In the genomic region with DNA sequence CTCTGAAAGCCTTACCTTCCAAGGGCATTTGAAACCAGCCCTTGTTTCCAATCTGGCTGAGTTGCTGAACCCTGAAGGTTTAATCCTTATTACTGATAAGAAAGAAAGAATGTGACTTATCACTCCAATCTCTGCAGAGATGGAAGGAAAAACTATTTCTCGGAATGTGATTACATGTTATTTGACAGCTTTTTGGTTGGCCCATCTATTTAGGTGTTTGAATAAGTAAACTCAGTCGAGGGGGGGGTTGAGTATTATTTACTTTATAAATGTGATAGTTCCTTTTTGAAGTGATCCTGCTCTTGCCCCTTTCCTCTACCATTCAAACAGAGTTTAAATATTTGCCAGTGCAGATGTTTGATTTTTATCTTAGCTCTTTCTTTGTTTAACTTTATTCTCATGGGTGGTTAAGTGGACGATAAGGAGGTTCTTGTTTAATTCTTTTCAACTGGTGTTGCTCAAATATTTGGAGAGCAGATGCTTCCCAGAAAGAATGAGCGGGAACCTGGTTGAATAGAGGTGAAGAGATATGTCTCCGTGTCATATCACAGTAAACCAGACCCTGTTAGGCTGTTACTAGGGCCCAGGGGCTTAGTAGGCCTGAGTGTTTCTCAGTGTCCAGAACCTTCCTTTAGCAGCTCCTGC, we compare ENCODE assay signal across 16 cellular contexts.
DNase-seq lines count a peak whose midpoint lies in the region; ATAC-seq, FAIRE-seq and TF ChIP-seq lines count a peak whose summit lies in the region.
"Had no signal": no experiment of that assay in that cellular context is flagged by ENCODE, and none has a peak within 500 bp of the region (broad histone marks: within the 10 kb centered on the region; RNA-seq: fewer than 3 reads in every experiment).

No MANE protein-coding gene starts in this region.

- H3K27ac ChIP-seq in A549 (peak overlapping the region in 1 of 2 experiments; percentile 56; a peak in 1 of 6 replicates), HEK293 (ENCODE audit: extremely low read depth, low read depth, low read length) (peak overlapping the region; percentile 74), mesodermal cell (ENCODE audit: low read depth, low read length, severe bottlenecking) (peak overlapping the region; percentile 70)
- no peak overlapping the region for H3K27ac ChIP-seq in CD8-positive, alpha-beta memory T cell (ENCODE audit: low read depth, low read length)
- H3K27ac ChIP-seq: SJSA1 had no signal

- TF ChIP-seq POLR2A in A549 (IDR thresholded peaks at IDR 0.05; ENCODE audit: low read length): no peak

- H3K4me3 Mint-ChIP-seq in WTC11: no peak overlapping the region
- H3K4me3 Mint-ChIP-seq in CD8-positive, alpha-beta memory T cell: no peak overlapping the region
- H3K4me3 Mint-ChIP-seq: CD4-positive, alpha-beta T cell had no signal

- CTCF ChIA-PET in A549 (lab: Yijun Ruan, JAX) (interaction anchor here (0.6 kb wide), 1 partner anchor 250 kb away, joined by 3 read pairs; no protein-coding TSS in a partner anchor), HEK293 (lab: Yijun Ruan, JAX) (no interaction called here), WTC11 (lab: Charles Lee) (interaction anchor here (0.9 kb wide), 1 partner anchor 79 kb away, joined by 3 read pairs; no protein-coding TSS in a partner anchor)
- CTCF ChIA-PET in CD8-positive, alpha-beta memory T cell (lab: Charles Lee): no interaction called here

- no peak for TF ChIP-seq CTCF in A549 (IDR thresholded peaks at IDR 0.05)
- no peak for TF ChIP-seq CTCF in HEK293 (tag by site-specific recombination; IDR thresholded peaks at IDR 0.05)
- no peak for TF ChIP-seq CTCF in WTC11 (IDR thresholded peaks at IDR 0.05)

- WGBS in A549 (ENCODE audit: missing lambda C conversion rate): 34% methylated on average over 5 of the region's 5 CpGs
- 67 to 100% methylated on average over 1 to 4 of the region's 5 CpGs for WGBS in mesodermal cell (ENCODE audit: insufficient coverage in 2 of 2), 2 experiments

- H3K4me1 ChIP-seq in A549: peaks cover 37% of the 10 kb centered on the region
- peaks cover 36% of the 10 kb centered on the region for H3K4me1 ChIP-seq in HEK293 (ENCODE audit: control insufficient read depth, insufficient read depth, low read length)
- H3K4me1 ChIP-seq in mesodermal cell (ENCODE audit: control insufficient read depth, insufficient read depth, low read length, poor library complexity, severe bottlenecking): peaks cover 16% of the 10 kb centered on the region
- no peaks in the 10 kb centered on the region for H3K4me1 ChIP-seq in CD8-positive, alpha-beta memory T cell (ENCODE audit: insufficient read depth, low read length)
- H3K4me1 ChIP-seq: SJSA1 had no signal

- TF ChIP-seq RAD21 in A549 (conservative IDR thresholded peaks at IDR 0.05 in 1 of 2, IDR thresholded peaks at IDR 0.05 in 1 of 2): no peak

- no peaks in the 10 kb centered on the region; the same call in 1 of the 2 replicates for H3K27me3 Mint-ChIP-seq in WTC11 (ENCODE audit: low read depth)
- H3K27me3 Mint-ChIP-seq in CD8-positive, alpha-beta memory T cell: peaks cover 9 to 17% of the 10 kb centered on the region in 2 donors
- H3K27me3 Mint-ChIP-seq: CD4-positive, alpha-beta T cell had no signal

- peak overlapping the region; percentile 21; the same call in 1 of the 2 replicates for H3K27ac Mint-ChIP-seq in WTC11
- no peak overlapping the region for H3K27ac Mint-ChIP-seq in CD8-positive, alpha-beta memory T cell
- H3K27ac Mint-ChIP-seq: CD4-positive, alpha-beta T cell had no signal

- H3K9me3 ChIP-seq in A549 (no peaks in the 10 kb centered on the region), HEK293 (ENCODE audit: control insufficient read depth, insufficient read depth, low read depth, low read length) (no peaks in the 10 kb centered on the region), mesodermal cell (ENCODE audit: control insufficient read depth, low read length) (no peaks in the 10 kb centered on the region)
- no peaks in the 10 kb centered on the region for H3K9me3 ChIP-seq in CD8-positive, alpha-beta memory T cell (ENCODE audit: low read length)
- H3K9me3 ChIP-seq: SJSA1 had no signal

- no peak for FAIRE-seq in A549 (lab: Jason Lieb, UNC)
- FAIRE-seq: islet of Langerhans had no signal

- no peaks in the 10 kb centered on the region for H3K9me3 Mint-ChIP-seq in WTC11
- peaks cover 0 to 1% (median 0%) of the 10 kb centered on the region in 5 donors for H3K9me3 Mint-ChIP-seq in CD8-positive, alpha-beta memory T cell
- H3K9me3 Mint-ChIP-seq: CD4-positive, alpha-beta T cell had no signal

- POLR2A ChIA-PET in A549 (lab: Yijun Ruan, JAX) (no interaction called here), HEK293 (lab: Yijun Ruan, JAX) (interaction anchor here (0.9 kb wide), 1 partner anchor 28 kb away, joined by 4 read pairs; no protein-coding TSS in a partner anchor), WTC11 (lab: Charles Lee) (no interaction called here)
- POLR2A ChIA-PET in CD8-positive, alpha-beta memory T cell (lab: Charles Lee): no interaction called here

- ATAC-seq in A549 (peak in 1 of 2 experiments; percentile 44; a peak in 2 of 6 replicates), WTC11 (no peak), GM21526 (IDR thresholded peaks at IDR 0.05; ENCODE audit: low FRiP score, unreplicated experiment) (no peak), HG02970 (IDR thresholded peaks at IDR 0.05; ENCODE audit: low FRiP score, unreplicated experiment) (no peak)

- no peaks in the 10 kb centered on the region for H3K27me3 ChIP-seq in CD8-positive, alpha-beta memory T cell (ENCODE audit: insufficient read depth, low read length, poor library complexity, severe bottlenecking)
- H3K27me3 ChIP-seq: SJSA1 had no signal

- H3K36me3 ChIP-seq in HEK293 (ENCODE audit: control insufficient read depth in 2 of 2, insufficient read depth in 1 of 2, low read length in 2 of 2): no peaks in the 10 kb centered on the region
- peaks cover 9% of the 10 kb centered on the region for H3K36me3 ChIP-seq in mesodermal cell (ENCODE audit: control insufficient read depth, insufficient read depth, low read length)
- no peaks in the 10 kb centered on the region for H3K36me3 ChIP-seq in CD8-positive, alpha-beta memory T cell (ENCODE audit: insufficient read depth, low read length)
- H3K36me3 ChIP-seq: SJSA1 had no signal

- TF ChIP-seq EP300 in A549 (IDR thresholded peaks at IDR 0.05): peak in 1 of 2 experiments; percentile 28; a peak in 1 of 5 replicates

- peaks cover 7% of the 10 kb centered on the region; the same call in 1 of the 2 replicates for H3K36me3 Mint-ChIP-seq in WTC11
- no peaks in the 10 kb centered on the region for H3K36me3 Mint-ChIP-seq in CD8-positive, alpha-beta memory T cell

- no peak overlapping the region for H3K4me3 ChIP-seq in A549
- H3K4me3 ChIP-seq in HEK293 (ENCODE audit: low read depth, low read length): no peak overlapping the region
- no peak overlapping the region for H3K4me3 ChIP-seq in mesodermal cell (ENCODE audit: extremely low read depth, insufficient read depth, low read length, poor library complexity, severe bottlenecking)
- H3K4me3 ChIP-seq in CD8-positive, alpha-beta memory T cell (ENCODE audit: low read length): no peak overlapping the region
- H3K4me3 ChIP-seq: SJSA1 had no signal

- DNase-seq in A549 (ENCODE audit: low read depth in 1 of 2, low spot score in 1 of 2): peak in 1 of 2 experiments; percentile 29
- no peak for DNase-seq in WTC11 (ENCODE audit: low spot score)
- no peak for DNase-seq in DMS79 (lab: John Stamatoyannopoulos, UW)
- DNase-seq in CD8-positive, alpha-beta memory T cell: no peak
- DNase-seq: CD4-positive, alpha-beta T cell; central memory CD4-positive, alpha-beta T cell; effector CD4-positive, alpha-beta T cell; head of caudate nucleus; NCI-H2171; stimulated activated naive CD4-positive, alpha-beta T cell treated with Interleukin-2 at 50 U/mL for 16 hours had no signal

- H3K4me2 ChIP-seq in A549: peak overlapping the region; percentile 69

- H3K4me1 Mint-ChIP-seq in WTC11: peaks cover 46% of the 10 kb centered on the region
- no peaks in the 10 kb centered on the region for H3K4me1 Mint-ChIP-seq in CD8-positive, alpha-beta memory T cell

TF ChIP-seq in A549, 52 proteins besides CTCF, POLR2A, EP300 and RAD21 (continues in another document):
- TF ChIP-seq JUN (IDR thresholded peaks at IDR 0.05): 0 out of 5 replicates have a peak, but pooled peaks of 1 of the 2 experiments have one; percentile 21
- TF ChIP-seq TFCP2L1 (CRISPR knock-in tag; IDR thresholded peaks at IDR 0.05): no peak
- TF ChIP-seq NPAS2 (CRISPR knock-in tag; IDR thresholded peaks at IDR 0.05; ENCODE audit: borderline replicate concordance): no peak

TF ChIP-seq in HEK293, 187 proteins besides CTCF, POLR2A, EP300 and RAD21 (continues in another document):
- TF ChIP-seq KLF8 (tag by site-specific recombination; IDR thresholded peaks at IDR 0.05) (0 out of 2 replicates have a peak, but pooled peaks have one; percentile 14), ZNF707 (tag by site-specific recombination; IDR thresholded peaks at IDR 0.05) (no peak), TCF7L2 (IDR thresholded peaks at IDR 0.05; ENCODE audit: borderline replicate concordance, low read depth, low read length) (peak; percentile 91), ZNF777 (tag by site-specific recombination; IDR thresholded peaks at IDR 0.05; ENCODE audit: borderline replicate concordance) (no peak)

TF ChIP-seq in WTC11, 78 proteins besides CTCF, POLR2A, EP300 and RAD21 (continues in another document):
- TF ChIP-seq RORB (CRISPR knock-in tag; IDR thresholded peaks at IDR 0.05): 0 out of 2 replicates have a peak, but pooled peaks have one; percentile 27
- TF ChIP-seq, protein P1, sequence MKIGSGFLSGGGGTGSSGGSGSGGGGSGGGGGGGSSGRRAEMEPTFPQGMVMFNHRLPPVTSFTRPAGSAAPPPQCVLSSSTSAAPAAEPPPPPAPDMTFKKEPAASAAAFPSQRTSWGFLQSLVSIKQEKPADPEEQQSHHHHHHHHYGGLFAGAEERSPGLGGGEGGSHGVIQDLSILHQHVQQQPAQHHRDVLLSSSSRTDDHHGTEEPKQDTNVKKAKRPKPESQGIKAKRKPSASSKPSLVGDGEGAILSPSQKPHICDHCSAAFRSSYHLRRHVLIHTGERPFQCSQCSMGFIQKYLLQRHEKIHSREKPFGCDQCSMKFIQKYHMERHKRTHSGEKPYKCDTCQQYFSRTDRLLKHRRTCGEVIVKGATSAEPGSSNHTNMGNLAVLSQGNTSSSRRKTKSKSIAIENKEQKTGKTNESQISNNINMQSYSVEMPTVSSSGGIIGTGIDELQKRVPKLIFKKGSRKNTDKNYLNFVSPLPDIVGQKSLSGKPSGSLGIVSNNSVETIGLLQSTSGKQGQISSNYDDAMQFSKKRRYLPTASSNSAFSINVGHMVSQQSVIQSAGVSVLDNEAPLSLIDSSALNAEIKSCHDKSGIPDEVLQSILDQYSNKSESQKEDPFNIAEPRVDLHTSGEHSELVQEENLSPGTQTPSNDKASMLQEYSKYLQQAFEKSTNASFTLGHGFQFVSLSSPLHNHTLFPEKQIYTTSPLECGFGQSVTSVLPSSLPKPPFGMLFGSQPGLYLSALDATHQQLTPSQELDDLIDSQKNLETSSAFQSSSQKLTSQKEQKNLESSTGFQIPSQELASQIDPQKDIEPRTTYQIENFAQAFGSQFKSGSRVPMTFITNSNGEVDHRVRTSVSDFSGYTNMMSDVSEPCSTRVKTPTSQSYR (CRISPR knock-in tag; IDR thresholded peaks at IDR 0.05): no peak

Comparison
In these comparisons a context has a peak if more than half of its experiments do, and no peak if none do; other contexts are left out.
1. CTCF ChIA-PET loops: an anchor here in A549 (0.6 kb wide) and WTC11 (0.9 kb wide); none called in HEK293 and CD8-positive, alpha-beta memory T cell.